In genomic region chr7:100119701-100120517, GRCh38 we compare ENCODE assay signal across 8 cellular contexts. TPM values are rescaled to one million over a fixed set of nuclear protein-coding genes. Genes with fewer than 3 reads are reported as not detected.
DNase-seq lines count a peak whose midpoint lies in the region; ATAC-seq, FAIRE-seq and TF ChIP-seq lines count a peak whose summit lies in the region.

No MANE protein-coding gene starts in this region.

- POLR2A ChIA-PET in activated CD8-positive, alpha-beta T cell treated with anti-CD3 and anti-CD28 coated beads for 36 hours (lab: Charles Lee) = interaction anchor here (1.2 to 3.0 kb wide), 8 partner anchors 14 to 105 kb away, joined by 3 to 24 read pairs (median 3); partner anchors contain the start of genes AP4M1, GAL3ST4, GPC2 and MCM7
- POLR2A ChIA-PET in endothelial cell of umbilical vein (lab: Charles Lee) = no interaction called here

- H3K27me3 ChIP-seq in endothelial cell of umbilical vein (ENCODE audit: control insufficient read depth in 2 of 2, insufficient read depth in 2 of 2, low read length in 2 of 2) = no peaks in the 10 kb centered on the region

- dilution Hi-C loops in endothelial cell of umbilical vein (cut with MboI; ENCODE audit: extremely low pct_ligation_motif_present, low sequenced_read_pairs) = no loop called here

- intact Hi-C loops in activated CD8-positive, alpha-beta T cell treated with anti-CD3 and anti-CD28 coated beads for 36 hours (cut with micrococcal nuclease) = loop anchor here (10.0 kb wide), 1 partner anchor 205 kb away; the partner anchor contains the start of gene TRIM4
- intact Hi-C loops in endothelial cell of umbilical vein (cut with micrococcal nuclease) = loop anchor here (1.0 kb wide), 3 partner anchors 14 to 28 kb away; partner anchors contain the start of genes AP4M1, LAMTOR4 and MCM7

- H3K36me3 ChIP-seq in endothelial cell of umbilical vein (ENCODE audit: control insufficient read depth in 2 of 2, extremely low read depth in 1 of 2, insufficient read depth in 2 of 2, low read length in 2 of 2) = no peaks in the 10 kb centered on the region

- no peaks in the 10 kb centered on the region for H3K27me3 Mint-ChIP-seq in activated CD8-positive, alpha-beta T cell treated with anti-CD3 and anti-CD28 coated beads for 36 hours

- TSS peak; percentile 60 for BruUV-seq in endothelial cell of umbilical vein (replicated peaks; lab: Mats Ljungman, UMichigan)

- peak; percentile 65 for ATAC-seq in HG02759 (IDR thresholded peaks at IDR 0.05; ENCODE audit: unreplicated experiment)
- peak; percentile 83 for ATAC-seq in activated CD8-positive, alpha-beta T cell treated with anti-CD3 and anti-CD28 coated beads for 36 hours

- CTCF ChIA-PET in activated CD8-positive, alpha-beta T cell treated with anti-CD3 and anti-CD28 coated beads for 36 hours (lab: Charles Lee) = interaction anchor here (1.0 to 1.6 kb wide), 4 partner anchors 11 to 202 kb away, joined by 3 to 7 read pairs (median 4); partner anchors contain the start of gene AP4M1
- CTCF ChIA-PET in endothelial cell of umbilical vein (lab: Charles Lee) = interaction anchor here (1.0 to 1.6 kb wide), 3 partner anchors 11 to 126 kb away, joined by 3 to 4 read pairs (median 3); partner anchors contain the start of genes AP4M1 and MCM7

- peak overlapping the region; percentile 89 for H3K4me3 Mint-ChIP-seq in activated CD8-positive, alpha-beta T cell treated with anti-CD3 and anti-CD28 coated beads for 36 hours

- no peaks in the 10 kb centered on the region for H3K9me1 ChIP-seq in endothelial cell of umbilical vein (replicated peaks; ENCODE audit: control insufficient read depth, extremely low read depth, insufficient read depth, low read length)

- peak overlapping the region; percentile 76 for H3K9ac ChIP-seq in endothelial cell of umbilical vein (replicated peaks; ENCODE audit: extremely low read depth, insufficient read depth, low read length)

- TF ChIP-seq CTCF in activated CD8-positive, alpha-beta T cell treated with anti-CD3 and anti-CD28 coated beads for 36 hours (IDR thresholded peaks at IDR 0.05) = no peak
- no peak for TF ChIP-seq CTCF in endothelial cell of umbilical vein (IDR thresholded peaks at IDR 0.05; ENCODE audit: extremely low read depth in 1 of 2, insufficient read depth in 1 of 2, low read depth in 1 of 2, low read length in 2 of 2)

- H2AFZ ChIP-seq in endothelial cell of umbilical vein (ENCODE audit: low read depth, low read length) = peak overlapping the region; percentile 60

- peak overlapping the region; percentile 83 for H3K27ac ChIP-seq in endothelial cell of umbilical vein (ENCODE audit: insufficient read depth, low read depth, low read length)

- H3K79me2 ChIP-seq in endothelial cell of umbilical vein (ENCODE audit: control insufficient read depth, insufficient read depth, low read length) = peaks cover 10% of the 10 kb centered on the region

- peak overlapping the region; percentile 89 for H3K27ac Mint-ChIP-seq in activated CD8-positive, alpha-beta T cell treated with anti-CD3 and anti-CD28 coated beads for 36 hours

- no peaks in the 10 kb centered on the region for H4K20me1 ChIP-seq in endothelial cell of umbilical vein (replicated peaks; ENCODE audit: control insufficient read depth, extremely low read depth, insufficient read depth, low read length)

- H3K9me3 Mint-ChIP-seq in activated CD8-positive, alpha-beta T cell treated with anti-CD3 and anti-CD28 coated beads for 36 hours = no peaks in the 10 kb centered on the region

- DNase-seq in activated CD4-positive, CD25-positive, alpha-beta regulatory T cell (lab: John Stamatoyannopoulos, UW) = peak; percentile 30 to 50 (median 44)
- no peak for DNase-seq in activated CD4-positive, CD25-positive, alpha-beta regulatory T cell treated with anti-CD3 and anti-CD28 coated beads, Interleukin-2, amount 50 U/mL, for 72 hours
- DNase-seq in NCI-H2227 treated with DMSO at 0.1 percent for 48 hours (lab: John Stamatoyannopoulos, UW) (peak; percentile 86), endothelial cell of umbilical vein (ENCODE audit: low read depth, low spot score) (no peak), midbrain (lab: John Stamatoyannopoulos, UW) (peak; percentile 85)
- DNase-seq in activated CD8-positive, alpha-beta T cell treated with anti-CD3 and anti-CD28 coated beads for 36 hours = peak; percentile 83
- DNase-seq in stimulated activated CD8-positive, alpha-beta memory T cell treated with anti-CD3 and anti-CD28 coated beads, Interleukin-4, amount 100 ng/mL, for 24 hours (ENCODE audit: low read depth) = peak; percentile 48

- FAIRE-seq in endothelial cell of umbilical vein (lab: Jason Lieb, UNC) = no peak

- peaks cover 9% of the 10 kb centered on the region for H3K36me3 Mint-ChIP-seq in activated CD8-positive, alpha-beta T cell treated with anti-CD3 and anti-CD28 coated beads for 36 hours (ENCODE audit: low read depth)

- H3K4me3 ChIP-seq in endothelial cell of umbilical vein (replicated peaks in 1 of 3; ENCODE audit: insufficient read depth in 1 of 3, low read depth in 1 of 3, low read length in 3 of 3) = peak overlapping the region; percentile 9 to 77 (median 70)

- TF ChIP-seq POLR2A in endothelial cell of umbilical vein (IDR thresholded peaks at IDR 0.05; ENCODE audit: low read depth, low read length) = no peak

- peak overlapping the region; percentile 67 for H3K4me2 ChIP-seq in endothelial cell of umbilical vein (ENCODE audit: insufficient read depth, low read length)

- peaks cover 24% of the 10 kb centered on the region for H3K4me1 Mint-ChIP-seq in activated CD8-positive, alpha-beta T cell treated with anti-CD3 and anti-CD28 coated beads for 36 hours (ENCODE audit: low read depth)

- no peaks in the 10 kb centered on the region for H3K9me3 ChIP-seq in endothelial cell of umbilical vein (replicated peaks; ENCODE audit: control insufficient read depth, insufficient read depth, low read length)

- peaks cover 11% of the 10 kb centered on the region for H3K4me1 ChIP-seq in endothelial cell of umbilical vein (ENCODE audit: control insufficient read depth, extremely low read depth, insufficient read depth, low read length)

RNA-seq across cellular contexts. Expression of gene CNPY4, which starts 0.5 kb away (rescaled TPM):
- 10 to 100 TPM in 1 of 2 experiments, 1 to 10 TPM in 1; 9.8 to 10.4 TPM for total RNA-seq in activated CD8-positive, alpha-beta T cell treated with anti-CD3 and anti-CD28 coated beads for 36 hours
- 18.0 and 33.7 TPM in 2 replicates for total RNA-seq in endothelial cell of umbilical vein
- polyA plus RNA-seq in endothelial cell of umbilical vein = 22.6 and 28.6 TPM in 2 replicates
- 29.0 and 29.4 TPM in 2 replicates for polyA plus RNA-seq in endothelial cell of umbilical vein (2011; cell fraction: cytosol; rRNA removed)
- polyA plus RNA-seq in endothelial cell of umbilical vein (2011; cell fraction: nucleus; rRNA removed) = 32.4 and 35.9 TPM in 2 replicates
- polyA plus RNA-seq in endothelial cell of umbilical vein (2012) = 40.1 and 42.6 TPM in 2 replicates
- polyA minus RNA-seq in endothelial cell of umbilical vein = 23.5 and 29.3 TPM in 2 replicates
- 3.4 TPM for polyA minus RNA-seq in endothelial cell of umbilical vein (2011; cell fraction: cytosol; rRNA and poly(A)+ RNA removed)
- polyA minus RNA-seq in endothelial cell of umbilical vein (2011; cell fraction: nucleus; rRNA and poly(A)+ RNA removed) = 7.8 and 8.6 TPM in 2 replicates

RNA-seq across cellular contexts. Expression of gene TAF6, which starts 0.8 kb away (rescaled TPM):
- total RNA-seq in activated CD8-positive, alpha-beta T cell treated with anti-CD3 and anti-CD28 coated beads for 36 hours = 10 to 100 TPM; 48.6 to 55.3 TPM
- 64.6 and 67.3 TPM in 2 replicates for total RNA-seq in endothelial cell of umbilical vein
- 32.7 and 34.1 TPM in 2 replicates for polyA plus RNA-seq in endothelial cell of umbilical vein
- 27.6 and 28.5 TPM in 2 replicates for polyA plus RNA-seq in endothelial cell of umbilical vein (2011; cell fraction: cytosol; rRNA removed)
- polyA plus RNA-seq in endothelial cell of umbilical vein (2011; cell fraction: nucleus; rRNA removed) = 54.1 and 58.7 TPM in 2 replicates
- polyA plus RNA-seq in endothelial cell of umbilical vein (2012) = 42.1 and 45.9 TPM in 2 replicates
- 40.3 and 57.7 TPM in 2 replicates for polyA minus RNA-seq in endothelial cell of umbilical vein
- 21.2 TPM for polyA minus RNA-seq in endothelial cell of umbilical vein (2011; cell fraction: cytosol; rRNA and poly(A)+ RNA removed)
- polyA minus RNA-seq in endothelial cell of umbilical vein (2011; cell fraction: nucleus; rRNA and poly(A)+ RNA removed) = 18.0 TPM in 2 replicates

RNA-seq across cellular contexts. Expression of gene MBLAC1, which starts 6.9 kb away (rescaled TPM):
- 1 to 10 TPM; 1.9 to 2.1 TPM for total RNA-seq in activated CD8-positive, alpha-beta T cell treated with anti-CD3 and anti-CD28 coated beads for 36 hours
- total RNA-seq in endothelial cell of umbilical vein = 1.3 and 1.8 TPM in 2 replicates
- 1.8 and 2.1 TPM in 2 replicates for polyA plus RNA-seq in endothelial cell of umbilical vein
- polyA plus RNA-seq in endothelial cell of umbilical vein (2011; cell fraction: cytosol; rRNA removed) = 1.1 and 1.6 TPM in 2 replicates
- polyA plus RNA-seq in endothelial cell of umbilical vein (2011; cell fraction: nucleus; rRNA removed) = 0.84 and 1.0 TPM in 2 replicates
- polyA plus RNA-seq in endothelial cell of umbilical vein (2012) = 0.90 and 1.3 TPM in 2 replicates
- polyA minus RNA-seq in endothelial cell of umbilical vein = 0.49 and 0.51 TPM in 2 replicates
- polyA minus RNA-seq in endothelial cell of umbilical vein (2011; cell fraction: cytosol; rRNA and poly(A)+ RNA removed) = 1.3 TPM
- polyA minus RNA-seq in endothelial cell of umbilical vein (2011; cell fraction: nucleus; rRNA and poly(A)+ RNA removed) = 0.53 and 0.58 TPM in 2 replicates

RNA-seq across cellular contexts. Expression of gene AP4M1, which starts 18.5 kb away (rescaled TPM):
- 10 to 100 TPM in 1 of 2 experiments, 1 to 10 TPM in 1; 9.8 to 10.9 TPM for total RNA-seq in activated CD8-positive, alpha-beta T cell treated with anti-CD3 and anti-CD28 coated beads for 36 hours
- total RNA-seq in endothelial cell of umbilical vein = 20.5 and 22.7 TPM in 2 replicates
- 27.4 and 31.4 TPM in 2 replicates for polyA plus RNA-seq in endothelial cell of umbilical vein
- polyA plus RNA-seq in endothelial cell of umbilical vein (2011; cell fraction: cytosol; rRNA removed) = 20.7 and 21.5 TPM in 2 replicates
- polyA plus RNA-seq in endothelial cell of umbilical vein (2011; cell fraction: nucleus; rRNA removed) = 57.4 and 65.9 TPM in 2 replicates
- 25.9 and 28.9 TPM in 2 replicates for polyA plus RNA-seq in endothelial cell of umbilical vein (2012)
- polyA minus RNA-seq in endothelial cell of umbilical vein = 22.9 and 24.5 TPM in 2 replicates
- 10.0 TPM for polyA minus RNA-seq in endothelial cell of umbilical vein (2011; cell fraction: cytosol; rRNA and poly(A)+ RNA removed)
- polyA minus RNA-seq in endothelial cell of umbilical vein (2011; cell fraction: nucleus; rRNA and poly(A)+ RNA removed) = 13.7 and 17.7 TPM in 2 replicates

RNA-seq across cellular contexts. Expression of gene MCM7, which starts 18.7 kb away (rescaled TPM):
- 100 to 1,000 TPM; 456 to 476 TPM for total RNA-seq in activated CD8-positive, alpha-beta T cell treated with anti-CD3 and anti-CD28 coated beads for 36 hours
- 183 and 187 TPM in 2 replicates for total RNA-seq in endothelial cell of umbilical vein
- polyA plus RNA-seq in endothelial cell of umbilical vein = 145 and 156 TPM in 2 replicates
- 128 and 148 TPM in 2 replicates for polyA plus RNA-seq in endothelial cell of umbilical vein (2011; cell fraction: cytosol; rRNA removed)
- polyA plus RNA-seq in endothelial cell of umbilical vein (2011; cell fraction: nucleus; rRNA removed) = 575 and 612 TPM in 2 replicates
- 68.4 and 119 TPM in 2 replicates for polyA plus RNA-seq in endothelial cell of umbilical vein (2012)
- 123 and 162 TPM in 2 replicates for polyA minus RNA-seq in endothelial cell of umbilical vein
- polyA minus RNA-seq in endothelial cell of umbilical vein (2011; cell fraction: cytosol; rRNA and poly(A)+ RNA removed) = 332 TPM
- 151 and 168 TPM in 2 replicates for polyA minus RNA-seq in endothelial cell of umbilical vein (2011; cell fraction: nucleus; rRNA and poly(A)+ RNA removed)

Comparison
In these comparisons a context has a peak if more than half of its experiments do, and no peak if none do; other contexts are left out.
1. DNase-seq: peak in activated CD4-positive, CD25-positive, alpha-beta regulatory T cell (4 of 4), NCI-H2227 treated with DMSO at 0.1 percent for 48 hours (single experiment), activated CD8-positive, alpha-beta T cell treated with anti-CD3 and anti-CD28 coated beads for 36 hours (single experiment), midbrain (single experiment) and stimulated activated CD8-positive, alpha-beta memory T cell treated with anti-CD3 and anti-CD28 coated beads, Interleukin-4, amount 100 ng/mL, for 24 hours (single experiment); none in activated CD4-positive, CD25-positive, alpha-beta regulatory T cell treated with anti-CD3 and anti-CD28 coated beads, Interleukin-2, amount 50 U/mL, for 72 hours (single experiment) and endothelial cell of umbilical vein (single experiment).